ENCODE assay signal across 11 cellular contexts in genomic region chr2:101327863-101328394, GRCh38. TPM values are rescaled to one million over a fixed set of nuclear protein-coding genes. Genes with fewer than 3 reads are reported as not detected.
DNase-seq lines count a peak whose midpoint lies in the region; ATAC-seq and TF ChIP-seq lines count a peak whose summit lies in the region.
"Had no signal": no experiment of that assay in that cellular context is flagged by ENCODE, and none has a peak within 500 bp of the region (broad histone marks: within the 10 kb centered on the region; RNA-seq: fewer than 3 reads in every experiment).

No MANE protein-coding gene starts in this region.

- WGBS in heart right ventricle, 2 donors, result 73 to 74% methylated on average over 5 of the region's 5 CpGs

- DNase-seq in heart right ventricle, result no peak
- DNase-seq in left cardiac atrium, result no peak
- DNase-seq in RWPE2 (ENCODE audit: low spot score), result peak; percentile 78
- DNase-seq in left kidney (ENCODE audit: low read depth, low spot score), result peak; percentile 65
- DNase-seq in ureter (ENCODE audit: low spot score), result peak; percentile 86
- no peak for DNase-seq in NAMALWA (ENCODE audit: low spot score)
- DNase-seq: C1 segment of cervical spinal cord; stimulated activated CD4-positive, alpha-beta T cell treated with anti-CD3 and anti-CD28 coated beads, Interleukin-4, amount 100 ng/mL, for 24 hours had no signal

- H3K36me3 ChIP-seq in heart right ventricle (no peaks in the 10 kb centered on the region), RWPE2 (ENCODE audit: low read depth) (no peaks in the 10 kb centered on the region)

- intact Hi-C loops in heart right ventricle (cut with DNase I) (loop anchor here in 1 of 10 donors (2.0 kb wide), 1 partner anchor 35 kb away; no protein-coding TSS in a partner anchor), left cardiac atrium (cut with DNase I) (no loop called here)

- H3K27ac ChIP-seq in heart right ventricle, result peak overlapping the region in 6 of 10 donors; percentile 37 to 92 (median 48)
- peak overlapping the region; percentile 99 for H3K27ac ChIP-seq in RWPE2 (ENCODE audit: poor library complexity, severe bottlenecking)

- peaks cover 0 to 49% (median 12%) of the 10 kb centered on the region in 9 donors for H3K4me1 ChIP-seq in heart right ventricle
- peaks cover 35% of the 10 kb centered on the region for H3K4me1 ChIP-seq in RWPE2 (ENCODE audit: insufficient read depth, poor library complexity, severe bottlenecking)

- TF ChIP-seq CTCF in heart right ventricle (IDR thresholded peaks at IDR 0.05), result no peak
- TF ChIP-seq CTCF in RWPE2 (IDR thresholded peaks at IDR 0.05; ENCODE audit: poor library complexity, severe bottlenecking), result no peak

- ATAC-seq in heart right ventricle (peak in 3 of 8 donors; percentile 4 to 17 (median 13)), left cardiac atrium (no peak), RWPE2 (ENCODE audit: low read depth) (peak; percentile 71), GM19395 (IDR thresholded peaks at IDR 0.05; ENCODE audit: unreplicated experiment) (no peak), HG03159 (IDR thresholded peaks at IDR 0.05; ENCODE audit: unreplicated experiment) (no peak)

- H3K9me3 ChIP-seq in heart right ventricle, result peaks cover 0 to 12% (median 0%) of the 10 kb centered on the region in 11 donors
- no peaks in the 10 kb centered on the region for H3K9me3 ChIP-seq in RWPE2 (ENCODE audit: severe bottlenecking)

- H3K4me3 ChIP-seq in heart right ventricle (no peak overlapping the region), RWPE2 (ENCODE audit: severe bottlenecking) (no peak overlapping the region)

- H3K27me3 ChIP-seq in heart right ventricle, result no peaks in the 10 kb centered on the region
- no peaks in the 10 kb centered on the region for H3K27me3 ChIP-seq in RWPE2 (ENCODE audit: insufficient read depth, poor library complexity, severe bottlenecking)

RNA-seq across cellular contexts. Expression of gene RNF149, which starts 19.4 kb away (rescaled TPM):
- total RNA-seq in heart right ventricle (10 to 100 TPM; 11.0 to 25.5 (median 12.5) TPM), left cardiac atrium (10 to 100 TPM; 22.3 to 38.0 TPM), ureter (97.3 TPM)
- 10 to 100 TPM; 11.8 to 40.8 TPM for polyA plus RNA-seq in heart right ventricle

RNA-seq across cellular contexts. Expression of gene CREG2, which starts 59.4 kb away (rescaled TPM):
- total RNA-seq in heart right ventricle, result 1 to 10 TPM in 1 of 10 donors, under 1 TPM in 6, not detected in 3; 0.24 to 1.4 (median 0.70) TPM
- polyA plus RNA-seq in heart right ventricle, result not detected
- total RNA-seq in left cardiac atrium, result not detected
- total RNA-seq in ureter, result 1.8 TPM
- total RNA-seq: activated CD8-positive, alpha-beta memory T cell treated with anti-CD3 and anti-CD28 coated beads for 36 hours had no signal

Comparison
In these comparisons a context has a peak if more than half of its experiments do, and no peak if none do; other contexts are left out.
1. DNase-seq: peak in RWPE2 (single experiment), left kidney (single experiment) and ureter (single experiment); none in heart right ventricle (0 of 2), left cardiac atrium (single experiment) and NAMALWA (single experiment).